14 cellular contexts compared by ENCODE assay signal in the genomic region with DNA sequence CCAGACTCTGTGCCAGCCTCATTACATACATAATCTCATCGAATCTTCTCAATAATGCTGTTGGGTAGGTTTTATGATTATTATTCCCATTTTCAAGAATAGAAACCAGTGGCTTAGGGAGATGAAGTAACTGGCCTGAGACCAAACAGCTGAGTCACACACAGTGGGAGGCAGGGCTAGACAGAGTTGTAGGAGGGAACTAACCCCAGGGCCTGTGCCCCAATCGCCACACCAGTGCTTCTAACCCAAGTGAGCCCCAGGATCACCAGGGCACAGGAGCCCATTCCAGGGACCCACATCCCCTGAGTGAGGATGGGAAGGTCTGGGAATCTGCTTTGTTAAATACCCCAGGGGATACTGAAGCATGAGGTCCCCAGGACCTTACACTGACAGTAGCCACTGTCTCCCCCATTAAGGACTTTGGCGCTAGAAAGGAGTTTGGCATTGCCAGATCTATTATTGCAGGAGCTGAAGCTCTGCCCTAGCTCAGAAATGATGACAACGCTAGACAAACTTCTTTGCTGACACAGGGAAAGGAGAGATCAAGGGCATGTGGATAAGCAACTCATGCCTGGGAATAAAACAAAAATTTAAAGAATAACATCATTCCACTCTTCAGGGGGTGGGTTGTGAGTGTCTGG.
DNase-seq lines count a peak whose midpoint lies in the region; ATAC-seq and TF ChIP-seq lines count a peak whose summit lies in the region.
"Had no signal": no experiment of that assay in that cellular context is flagged by ENCODE, and none has a peak within 500 bp of the region (broad histone marks: within the 10 kb centered on the region; RNA-seq: fewer than 3 reads in every experiment).

No MANE protein-coding gene starts in this region.

- TF ChIP-seq CTCF in GM23338 (conservative IDR thresholded peaks at IDR 0.05; ENCODE audit: low read depth in 2 of 2) (no peak), RWPE2 (IDR thresholded peaks at IDR 0.05; ENCODE audit: poor library complexity, severe bottlenecking) (no peak), foreskin fibroblast (IDR thresholded peaks at IDR 0.05; ENCODE audit: low read depth, low read length) (no peak), gastrocnemius medialis (IDR thresholded peaks at IDR 0.05 in 4 of 5, conservative IDR thresholded peaks at IDR 0.05 in 1 of 5) (no peak), gastroesophageal sphincter (IDR thresholded peaks at IDR 0.05) (no peak)

- no peak for ATAC-seq in GM23338
- ATAC-seq in RWPE2 (ENCODE audit: low read depth): peak; percentile 51; the same call in 1 of the 3 replicates
- ATAC-seq in gastrocnemius medialis: peak; percentile 47
- no peak for ATAC-seq in gastroesophageal sphincter
- no peak for ATAC-seq in HG03571 (IDR thresholded peaks at IDR 0.05; ENCODE audit: unreplicated experiment)
- no peak for ATAC-seq in T-helper 17 cell
- ATAC-seq: activated T-cell treated with anti-CD3 and anti-CD28 coated beads, Interleukin-2, amount 50 U/mL, for 4 hours had no signal

- H3K4me1 ChIP-seq in GM23338 (ENCODE audit: insufficient read depth): no peaks in the 10 kb centered on the region
- no peaks in the 10 kb centered on the region for H3K4me1 ChIP-seq in RWPE2 (ENCODE audit: insufficient read depth, poor library complexity, severe bottlenecking)
- peaks cover 19 to 29% of the 10 kb centered on the region in 2 donors for H3K4me1 ChIP-seq in gastrocnemius medialis
- H3K4me1 ChIP-seq in gastroesophageal sphincter: no peaks in the 10 kb centered on the region
- H3K4me1 ChIP-seq: suprapubic skin had no signal

- H3K4me3 ChIP-seq in GM23338 (no peak overlapping the region), RWPE2 (ENCODE audit: severe bottlenecking) (no peak overlapping the region), foreskin fibroblast (ENCODE audit: low read depth in 1 of 2, low read length in 2 of 2) (no peak overlapping the region), gastrocnemius medialis (no peak overlapping the region), gastroesophageal sphincter (no peak overlapping the region)
- H3K4me3 ChIP-seq: suprapubic skin had no signal

- no peaks in the 10 kb centered on the region for H3K9me2 ChIP-seq in GM23338 (ENCODE audit: insufficient read depth)

- DNase-seq in GM23338 (ENCODE audit: low spot score): no peak
- no peak for DNase-seq in RWPE2 (ENCODE audit: low spot score)
- peak; percentile 19 to 51 for DNase-seq in foreskin fibroblast
- peak in 1 of 2 donors; percentile 43 for DNase-seq in gastrocnemius medialis
- DNase-seq in COR-L47 (lab: John Stamatoyannopoulos, UW): no peak
- no peak for DNase-seq in T-helper 17 cell
- DNase-seq: activated T-cell treated with anti-CD3 and anti-CD28 coated beads, Interleukin-2, amount 50 U/mL, for 4 hours; naive B cell; NCI-H524; stimulated activated CD4-positive, alpha-beta T cell treated with anti-CD3 and anti-CD28 coated beads, Interleukin-4, amount 100 ng/mL, for 1 hour had no signal

- in situ Hi-C loops in gastrocnemius medialis (cut with MboI; ENCODE audit: low sequenced_read_pairs in 4 of 4): loop anchor here (10.0 kb wide), 1 partner anchor 158 kb away; no protein-coding TSS in a partner anchor

- no peak overlapping the region for H2AFZ ChIP-seq in GM23338

- H3K27ac Mint-ChIP-seq in GM23338 (peak overlapping the region; percentile 65; the same call in 1 of the 2 replicates), T-helper 17 cell (no peak overlapping the region)

- H3K4me3 Mint-ChIP-seq in GM23338 (no peak overlapping the region), T-helper 17 cell (no peak overlapping the region)
- H3K4me3 Mint-ChIP-seq: activated T-cell treated with anti-CD3 and anti-CD28 coated beads, Interleukin-2, amount 50 U/mL, for 4 hours had no signal

- no peaks in the 10 kb centered on the region for H3K27me3 ChIP-seq in GM23338 (ENCODE audit: insufficient read depth)
- no peaks in the 10 kb centered on the region for H3K27me3 ChIP-seq in RWPE2 (ENCODE audit: insufficient read depth, poor library complexity, severe bottlenecking)
- no peaks in the 10 kb centered on the region for H3K27me3 ChIP-seq in gastrocnemius medialis
- no peaks in the 10 kb centered on the region for H3K27me3 ChIP-seq in gastroesophageal sphincter
- H3K27me3 ChIP-seq: suprapubic skin had no signal

- H3K36me3 ChIP-seq in GM23338 (ENCODE audit: insufficient read depth) (no peaks in the 10 kb centered on the region), RWPE2 (ENCODE audit: low read depth) (no peaks in the 10 kb centered on the region), gastrocnemius medialis (no peaks in the 10 kb centered on the region), gastroesophageal sphincter (no peaks in the 10 kb centered on the region)
- H3K36me3 ChIP-seq: suprapubic skin had no signal

- H4K20me1 ChIP-seq in GM23338 (replicated peaks; ENCODE audit: insufficient read depth): no peaks in the 10 kb centered on the region

- TF ChIP-seq EP300 in gastroesophageal sphincter (IDR thresholded peaks at IDR 0.05): no peak

- H3K27me3 Mint-ChIP-seq in GM23338 (ENCODE audit: insufficient read depth, low read depth, poor library complexity): peaks cover 4% of the 10 kb centered on the region
- peaks cover 16% of the 10 kb centered on the region for H3K27me3 Mint-ChIP-seq in T-helper 17 cell
- H3K27me3 Mint-ChIP-seq: IgD-negative memory B cell had no signal

- intact Hi-C loops in gastrocnemius medialis (cut with DNase I; ENCODE audit: low total_unique reads): loop anchor here (2.0 kb wide), 2 partner anchors 64 to 186 kb away; a partner anchor contains a TSS

- H3K79me2 ChIP-seq in GM23338 (replicated peaks; ENCODE audit: insufficient read depth): no peaks in the 10 kb centered on the region

- H3F3A ChIP-seq in GM23338 (replicated peaks; ENCODE audit: low read depth): no peaks in the 10 kb centered on the region

- no peak overlapping the region for H3K27ac ChIP-seq in GM23338 (ENCODE audit: low read depth)
- no peak overlapping the region for H3K27ac ChIP-seq in RWPE2 (ENCODE audit: poor library complexity, severe bottlenecking)
- peak overlapping the region; percentile 48 to 62 (median 49) for H3K27ac ChIP-seq in gastrocnemius medialis
- no peak overlapping the region for H3K27ac ChIP-seq in gastroesophageal sphincter
- H3K27ac ChIP-seq: suprapubic skin had no signal

- TF ChIP-seq POLR2A in gastrocnemius medialis (IDR thresholded peaks at IDR 0.05) (no peak), gastroesophageal sphincter (IDR thresholded peaks at IDR 0.05) (no peak)

- H3K9me3 Mint-ChIP-seq in GM23338: peaks cover 19% of the 10 kb centered on the region

- no peaks in the 10 kb centered on the region; the same call in 2 of the 3 replicates for H3K4me1 Mint-ChIP-seq in GM23338
- H3K4me1 Mint-ChIP-seq in T-helper 17 cell: peaks cover 2% of the 10 kb centered on the region

- no peaks in the 10 kb centered on the region for H3K9me3 ChIP-seq in RWPE2 (ENCODE audit: severe bottlenecking)
- no peaks in the 10 kb centered on the region for H3K9me3 ChIP-seq in gastrocnemius medialis
- H3K9me3 ChIP-seq in gastroesophageal sphincter: peaks cover 0 to 12% (median 0%) of the 10 kb centered on the region in 3 donors
- peaks cover 9% of the 10 kb centered on the region for H3K9me3 ChIP-seq in T-helper 17 cell (ENCODE audit: control insufficient read depth, low read length, poor library complexity, severe bottlenecking)
- H3K9me3 ChIP-seq: suprapubic skin had no signal

- peaks cover 5% of the 10 kb centered on the region; the same call in 2 of the 3 replicates for H3K36me3 Mint-ChIP-seq in GM23338 (ENCODE audit: low read depth)
- H3K36me3 Mint-ChIP-seq in T-helper 17 cell (ENCODE audit: low read depth): peaks cover 4% of the 10 kb centered on the region
- H3K36me3 Mint-ChIP-seq: IgD-negative memory B cell had no signal

- H3K4me2 ChIP-seq in GM23338: no peak overlapping the region

- WGBS in gastroesophageal sphincter (ENCODE audit: low coverage in 1 of 2), 2 donors: 72 to 85% methylated on average over 3 of the region's 4 CpGs

Comparison
In these comparisons a context has a peak if more than half of its experiments do, and no peak if none do; other contexts are left out.
1. ATAC-seq: peak in RWPE2 (single experiment) and gastrocnemius medialis (2 of 2); none in GM23338 (single experiment), gastroesophageal sphincter (single experiment), HG03571 (single experiment) and T-helper 17 cell (single experiment).
2. DNase-seq: peak in foreskin fibroblast (2 of 2); none in GM23338 (single experiment), RWPE2 (single experiment), COR-L47 (single experiment) and T-helper 17 cell (0 of 3).
3. H3K27ac ChIP-seq: peak in gastrocnemius medialis (4 of 4); none in GM23338 (single experiment), RWPE2 (single experiment) and gastroesophageal sphincter (0 of 4).